22 cellular contexts compared by ENCODE assay signal in genomic region chr22:41215409-41215808, GRCh38. TPM values are rescaled to one million over a fixed set of nuclear protein-coding genes. Genes with fewer than 3 reads are reported as not detected.
DNase-seq lines count a peak whose midpoint lies in the region; ATAC-seq, FAIRE-seq and TF ChIP-seq lines count a peak whose summit lies in the region.
"Had no signal": no experiment of that assay in that cellular context is flagged by ENCODE, and none has a peak within 500 bp of the region (broad histone marks: within the 10 kb centered on the region; RNA-seq: fewer than 3 reads in every experiment).

No MANE protein-coding gene starts in this region.

- no peak for FAIRE-seq in K562 (lab: Jason Lieb, UNC)

- H3K4me2 ChIP-seq in K562 (ENCODE audit: insufficient read depth, low read length) (no peak overlapping the region), neuronal stem cell (ENCODE audit: insufficient read depth, low read length, poor library complexity, severe bottlenecking) (no peak overlapping the region)

- H2AK5ac ChIP-seq in neuronal stem cell (ENCODE audit: low read depth, low read length) = no peak overlapping the region

- no peak for TF ChIP-seq POLR2A in K562 (conservative IDR thresholded peaks at IDR 0.05)

- BruUV-seq in K562 (replicated peaks; lab: Mats Ljungman, UMichigan) = no TSS peak

- no peak overlapping the region for H3K9ac ChIP-seq in SK-N-MC (ENCODE audit: insufficient read length)
- no peak overlapping the region for H3K9ac ChIP-seq in K562 (ENCODE audit: insufficient read depth in 1 of 2, low read depth in 2 of 2, low read length in 2 of 2)
- no peak overlapping the region for H3K9ac ChIP-seq in neuronal stem cell (ENCODE audit: low read depth, low read length, poor library complexity)
- H3K9ac ChIP-seq: BLaER1 had no signal

- H2BK120ac ChIP-seq in neuronal stem cell (ENCODE audit: low read depth, low read length) = no peak overlapping the region

- WGBS in K562 (ENCODE audit: insufficient coverage, low coverage, missing lambda C conversion rate) = 98% methylated on average over 6 of the region's 10 CpGs
- no CpG with 5 or more reads among the region's 10 CpGs for WGBS in neuronal stem cell (ENCODE audit: extremely low coverage in 2 of 2, insufficient read length in 2 of 2, insufficient replicate concordance in 1 of 2), 2 donors

- POLR2A ChIA-PET in K562 (lab: Yijun Ruan, JAX) = no interaction called here

- no peak overlapping the region for H3K14ac ChIP-seq in neuronal stem cell (ENCODE audit: low read length)

- H2BK15ac ChIP-seq in neuronal stem cell (ENCODE audit: low read length) = no peak overlapping the region

- H3K79me2 ChIP-seq in K562 (ENCODE audit: control insufficient read depth, insufficient read depth, low read length) = no peaks in the 10 kb centered on the region

- no peaks in the 10 kb centered on the region for H3K9me3 ChIP-seq in SK-N-MC (ENCODE audit: low read depth, low read length)
- H3K9me3 ChIP-seq in K562 (replicated peaks; ENCODE audit: control insufficient read depth, insufficient read depth, low read depth, low read length) = peaks cover 3% of the 10 kb centered on the region; the same call in 1 of the 2 replicates
- H3K9me3 ChIP-seq in neuronal stem cell (replicated peaks in 1 of 2; ENCODE audit: control insufficient read depth in 2 of 2, insufficient read depth in 1 of 2, low read depth in 1 of 2, low read length in 2 of 2) = peaks cover 7 to 36% of the 10 kb centered on the region in 2 donors

- H3K27me3 ChIP-seq in K562 (ENCODE audit: control insufficient read depth in 2 of 2, insufficient read depth in 2 of 2, low read length in 2 of 2) (no peaks in the 10 kb centered on the region), neuronal stem cell (ENCODE audit: control insufficient read depth in 3 of 3, insufficient read depth in 3 of 3, low read depth in 1 of 3, low read length in 3 of 3) (no peaks in the 10 kb centered on the region)
- H3K27me3 ChIP-seq: BLaER1, SJSA1 had no signal

- CTCF ChIA-PET in K562 (lab: Yijun Ruan, JAX; ENCODE audit: low intra/inter-chr PET ratio) = no interaction called here

- H4K20me1 ChIP-seq in K562 (replicated peaks; ENCODE audit: control insufficient read depth, insufficient read depth, low read length) = no peaks in the 10 kb centered on the region
- H4K20me1 ChIP-seq: BLaER1 had no signal

- no peak overlapping the region for H3K27ac ChIP-seq in SK-N-MC
- H3K27ac ChIP-seq in K562 (ENCODE audit: extremely low read depth, low read depth, low read length) = no peak overlapping the region
- H3K27ac ChIP-seq in neuronal stem cell (replicated peaks; ENCODE audit: low read length) = no peak overlapping the region
- H3K27ac ChIP-seq: BLaER1, SJSA1 had no signal

- H4K91ac ChIP-seq in neuronal stem cell (ENCODE audit: low read depth, low read length, poor library complexity) = no peak overlapping the region

- H3K4me1 ChIP-seq in K562 (replicated peaks in 1 of 2; ENCODE audit: control insufficient read depth in 2 of 2, insufficient read depth in 2 of 2, low read length in 2 of 2) (peaks cover 2 to 9% of the 10 kb centered on the region in 2 experiments; a peak in 2 of 5 replicates), neuronal stem cell (ENCODE audit: control insufficient read depth in 2 of 2, insufficient read depth in 1 of 2, low read depth in 1 of 2, low read length in 2 of 2) (peaks cover 10 to 15% of the 10 kb centered on the region in 2 donors)

- H3K36me3 ChIP-seq in SK-N-MC (ENCODE audit: insufficient read depth, low read length) (peaks cover 41% of the 10 kb centered on the region), K562 (ENCODE audit: control insufficient read depth, insufficient read depth, low read length) (peaks cover 48% of the 10 kb centered on the region; the same call in 2 of the 3 replicates), neuronal stem cell (replicated peaks in 1 of 2; ENCODE audit: control insufficient read depth in 2 of 2, insufficient read depth in 2 of 2, low read length in 2 of 2) (peaks cover 23 to 58% of the 10 kb centered on the region in 2 donors)

- no peak overlapping the region for H3K23ac ChIP-seq in neuronal stem cell (ENCODE audit: low read depth, low read length, poor library complexity)

- no peak for TF ChIP-seq RAD21 in K562 (CRISPR knock-in tag; conservative IDR thresholded peaks at IDR 0.05 in 1 of 2, IDR thresholded peaks at IDR 0.05 in 1 of 2)

- intact Hi-C loops in Right ventricle myocardium superior (cut with DNase I) (no loop called here), cardiac septum (cut with DNase I) (no loop called here), K562 (cut with micrococcal nuclease) (no loop called here)

- in situ Hi-C loops in K562 (cut with MboI) = no loop called here

- no peak for TF ChIP-seq EP300 in K562 (IDR thresholded peaks at IDR 0.05; ENCODE audit: low read length)

- no peak overlapping the region for H2BK12ac ChIP-seq in neuronal stem cell (ENCODE audit: low read length)

- no peak overlapping the region for H2BK5ac ChIP-seq in neuronal stem cell (ENCODE audit: low read length)

- H4K8ac ChIP-seq in neuronal stem cell (ENCODE audit: low read depth, low read length) = no peak overlapping the region

- peak overlapping the region; percentile 63; the same call in 1 of the 2 replicates for H3K4me3 ChIP-seq in SK-N-MC
- no peak overlapping the region for H3K4me3 ChIP-seq in K562
- no peak overlapping the region for H3K4me3 ChIP-seq in neuronal stem cell (ENCODE audit: low read length in 2 of 2)
- H3K4me3 ChIP-seq: BLaER1, SJSA1 had no signal

- no peak overlapping the region for H3K18ac ChIP-seq in neuronal stem cell (ENCODE audit: low read length)

- no peak overlapping the region for H2AFZ ChIP-seq in K562 (ENCODE audit: low read depth, low read length)
- no peak overlapping the region for H2AFZ ChIP-seq in neuronal stem cell (ENCODE audit: low read length)

- H3K9me1 ChIP-seq in K562 (ENCODE audit: control insufficient read depth, insufficient read depth, low read length) = peaks cover 3% of the 10 kb centered on the region

- no peak overlapping the region for H3K4ac ChIP-seq in neuronal stem cell (ENCODE audit: low read length)

- no peaks in the 10 kb centered on the region for H3K79me1 ChIP-seq in neuronal stem cell (ENCODE audit: low read depth, low read length)

- TF ChIP-seq CTCF in K562 (IDR thresholded peaks at IDR 0.05 in 2 of 3, conservative IDR thresholded peaks at IDR 0.05 in 1 of 3; ENCODE audit: insufficient read depth in 2 of 3, low read depth in 1 of 3, low read length in 3 of 3) = no peak

- peak; percentile 12 for DNase-seq in Right ventricle myocardium superior
- DNase-seq in cardiac septum (ENCODE audit: low spot score) = no peak
- DNase-seq in SK-N-MC (ENCODE audit: low read depth, low spot score) = no peak
- no peak for DNase-seq in K562 (ENCODE audit: extremely low read depth in 1 of 4, low spot score in 3 of 4)
- no peak for DNase-seq in NCI-H69 (lab: John Stamatoyannopoulos, UW)
- no peak for DNase-seq in neuronal stem cell (ENCODE audit: low spot score)
- DNase-seq: ACHN; CD4-positive, alpha-beta T cell; COR-L47; DMS79; H7; HFFc6; Karpas-422; NCI-H1417; NCI-H1694 treated with DMSO at 0.1 percent for 48 hours; NCI-H2081 treated with DMSO at 0.1 percent for 48 hours; NCI-H2171 treated with DMSO at 0.1 percent for 48 hours; NCI-H524 treated with DMSO at 0.1 percent for 48 hours had no signal

- ATAC-seq in Right ventricle myocardium superior (ENCODE audit: poor library complexity) = no peak
- ATAC-seq in K562 = no peak
- no peak for ATAC-seq in GM21576 (IDR thresholded peaks at IDR 0.05; ENCODE audit: unreplicated experiment)

RNA-seq across cellular contexts. Expression of gene L3MBTL2, which starts 10.3 kb away (rescaled TPM):
- total RNA-seq in Right ventricle myocardium superior = 14.9 TPM
- total RNA-seq in cardiac septum = 14.2 TPM
- total RNA-seq in K562 (2011; cell fraction: chromatin; rRNA removed; ENCODE audit: low replicate concordance) = 30.3 and 60.3 TPM in 2 replicates
- total RNA-seq in K562 (2011; cell fraction: nucleolus; rRNA removed) = 35.0 and 35.3 TPM in 2 replicates
- total RNA-seq in K562 (2011; cell fraction: nucleoplasm; rRNA removed) = 28.8 and 30.5 TPM in 2 replicates
- total RNA-seq in K562 (2014; rRNA removed) = 16.7 and 23.0 TPM in 2 replicates
- total RNA-seq in K562 (2014; rRNA removed; fragmentation: Illumina TruSeq; extraction: Trizol) = 12.9 and 14.7 TPM in 2 replicates
- 18.6 and 19.1 TPM in 2 replicates for total RNA-seq in K562 (2015; rRNA removed; fragmentation: Illumina TruSeq; extraction: Trizol)
- 21.6 and 23.1 TPM in 2 replicates for total RNA-seq in K562 (2021)
- 15.7 and 17.2 TPM in 2 replicates for polyA plus RNA-seq in K562 (2011; rRNA removed)
- polyA plus RNA-seq in K562 (2011; cell fraction: cytosol; rRNA removed) = 15.2 and 20.4 TPM in 2 replicates
- 25.9 and 35.9 TPM in 2 replicates for polyA plus RNA-seq in K562 (2011; cell fraction: nucleus; rRNA removed)
- polyA plus RNA-seq in K562 (2012) = 16.3 and 16.5 TPM in 2 replicates
- polyA plus RNA-seq in K562 (2014; fragmentation: Illumina TruSeq; extraction: Trizol) = 20.6 and 23.0 TPM in 2 replicates
- polyA plus RNA-seq in K562 (2014; fragmentation: Nextera tagmentation; extraction: Ambion mirVana) = 10 to 100 TPM; 10.3 to 21.0 TPM
- polyA plus RNA-seq in K562 (2014; rRNA removed) = 18.8 and 20.5 TPM in 2 replicates
- 19.2 and 24.6 TPM in 2 replicates for polyA minus RNA-seq in K562 (2011; rRNA and poly(A)+ RNA removed)
- polyA minus RNA-seq in K562 (2011; cell fraction: cytosol; rRNA and poly(A)+ RNA removed) = 10.3 and 12.2 TPM in 2 replicates
- polyA minus RNA-seq in K562 (2011; cell fraction: nucleus; rRNA and poly(A)+ RNA removed) = 11.6 and 16.6 TPM in 2 replicates
- 11.1 TPM for polyA plus RNA-seq in neuronal stem cell (2013, experiment 1 of 2)
- polyA plus RNA-seq in neuronal stem cell (2013, experiment 2 of 2) = 11.4 TPM

RNA-seq across cellular contexts. Expression of gene CHADL, which starts 25.3 kb away (rescaled TPM):
- 22.6 TPM for total RNA-seq in Right ventricle myocardium superior
- 2.9 TPM for total RNA-seq in cardiac septum
- total RNA-seq in K562 (2011; cell fraction: chromatin; rRNA removed; ENCODE audit: low replicate concordance) = not detected in 2 replicates
- 0.39 TPM in 1 of 2 replicates, not detected in the other for total RNA-seq in K562 (2011; cell fraction: nucleolus; rRNA removed)
- total RNA-seq in K562 (2011; cell fraction: nucleoplasm; rRNA removed) = not detected in 2 replicates
- not detected in 2 replicates for total RNA-seq in K562 (2014; rRNA removed)
- total RNA-seq in K562 (2014; rRNA removed; fragmentation: Illumina TruSeq; extraction: Trizol) = not detected in 2 replicates
- not detected in 2 replicates for total RNA-seq in K562 (2015; rRNA removed; fragmentation: Illumina TruSeq; extraction: Trizol)
- total RNA-seq in K562 (2021) = not detected in 2 replicates
- not detected in 2 replicates for polyA plus RNA-seq in K562 (2011; rRNA removed)
- not detected in 2 replicates for polyA plus RNA-seq in K562 (2011; cell fraction: cytosol; rRNA removed)
- polyA plus RNA-seq in K562 (2011; cell fraction: nucleus; rRNA removed) = not detected in 2 replicates
- polyA plus RNA-seq in K562 (2012) = not detected in 2 replicates
- not detected in 2 replicates for polyA plus RNA-seq in K562 (2014; fragmentation: Illumina TruSeq; extraction: Trizol)
- not detected for polyA plus RNA-seq in K562 (2014; fragmentation: Nextera tagmentation; extraction: Ambion mirVana)
- polyA plus RNA-seq in K562 (2014; rRNA removed) = not detected in 2 replicates
- polyA minus RNA-seq in K562 (2011; rRNA and poly(A)+ RNA removed) = not detected in 2 replicates
- polyA minus RNA-seq in K562 (2011; cell fraction: cytosol; rRNA and poly(A)+ RNA removed) = not detected in 2 replicates
- polyA minus RNA-seq in K562 (2011; cell fraction: nucleus; rRNA and poly(A)+ RNA removed) = not detected in 2 replicates
- 0.13 TPM for polyA plus RNA-seq in neuronal stem cell (2013, experiment 1 of 2)
- 0.18 TPM for polyA plus RNA-seq in neuronal stem cell (2013, experiment 2 of 2)
- total RNA-seq: H7, M059J had no signal
